8 cellular contexts compared by ENCODE assay signal in the genomic region with DNA sequence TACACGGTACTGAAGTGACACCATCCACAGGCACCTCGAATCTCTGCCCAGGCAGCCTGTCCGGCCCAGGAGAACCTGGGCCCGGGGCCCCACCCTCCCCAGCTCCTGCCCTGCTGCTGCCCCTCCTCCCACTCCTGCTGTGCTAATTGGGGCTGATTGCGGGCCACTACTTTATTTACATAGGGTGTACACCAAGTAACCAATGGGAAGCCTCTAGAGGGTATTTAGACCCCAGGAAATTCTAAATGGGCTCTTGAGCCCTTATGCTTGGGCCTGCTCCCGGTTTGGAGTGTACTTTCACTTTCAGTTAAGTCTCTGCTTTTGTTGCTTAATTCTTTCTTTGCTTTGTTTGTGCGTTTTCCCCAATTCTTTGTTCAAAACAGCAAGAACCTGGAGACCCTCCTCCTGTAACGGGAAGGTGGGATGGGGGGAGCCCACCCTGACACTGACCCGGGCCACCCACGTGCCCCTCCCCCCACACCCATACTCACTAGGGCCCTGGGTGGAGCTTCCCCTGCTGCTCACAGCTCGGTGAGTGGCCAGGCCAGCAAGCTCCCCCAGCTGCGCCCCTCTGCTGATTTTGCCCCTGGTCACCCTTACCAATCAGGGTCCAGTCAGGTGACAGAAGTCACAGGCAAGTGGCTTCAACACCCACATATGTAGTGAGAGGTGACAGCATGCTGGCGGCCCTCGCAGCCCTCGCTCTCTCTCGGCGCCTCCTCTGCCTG. TPM values are rescaled to one million over a fixed set of nuclear protein-coding genes. Genes with fewer than 3 reads are reported as not detected.
A peak's percentile ranks its signal among the peaks of the same experiment; 100 is the strongest.
DNase-seq lines count a peak whose midpoint lies in the region; ATAC-seq lines count a peak whose summit lies in the region.

No MANE protein-coding gene starts in this region.

- no peak for DNase-seq in activated CD8-positive, alpha-beta memory T cell treated with anti-CD3 and anti-CD28 coated beads, Interleukin-2, amount 10 ng/mL, durations not matched to agents 7 days and 5 days
- no peak for DNase-seq in activated CD8-positive, alpha-beta memory T cell treated with anti-CD3 and anti-CD28 coated beads for 24 hours
- DNase-seq in RPMI7951 (ENCODE audit: low read depth) (peak; percentile 55), fibroblast of peridontal ligament (ENCODE audit: extremely low read depth) (peak; percentile 51), islet precursor cell (no peak), head of caudate nucleus (no peak), HT-29 (ENCODE audit: low spot score) (no peak)
- DNase-seq in stimulated activated effector memory CD8-positive, alpha-beta T cell treated with anti-CD3 and anti-CD28 coated beads, Interleukin-12 subunit alpha, Interleukin-12 subunit beta, amount 100 ng/mL, for 72 hours (ENCODE audit: low spot score in 2 of 2), result no peak

- H3K4me1 Mint-ChIP-seq in activated CD8-positive, alpha-beta memory T cell treated with anti-CD3 and anti-CD28 coated beads, Interleukin-2, amount 10 ng/mL, durations not matched to agents 7 days and 5 days, result peaks cover 12% of the 10 kb centered on the region
- peaks cover 28% of the 10 kb centered on the region for H3K4me1 Mint-ChIP-seq in stimulated activated effector memory CD8-positive, alpha-beta T cell treated with anti-CD3 and anti-CD28 coated beads, Interleukin-12 subunit alpha, Interleukin-12 subunit beta, amount 100 ng/mL, for 72 hours

- H3K27ac Mint-ChIP-seq in activated CD8-positive, alpha-beta memory T cell treated with anti-CD3 and anti-CD28 coated beads, Interleukin-2, amount 10 ng/mL, durations not matched to agents 7 days and 5 days, result peak overlapping the region; percentile 78
- peak overlapping the region; percentile 87 for H3K27ac Mint-ChIP-seq in stimulated activated effector memory CD8-positive, alpha-beta T cell treated with anti-CD3 and anti-CD28 coated beads, Interleukin-12 subunit alpha, Interleukin-12 subunit beta, amount 100 ng/mL, for 72 hours

- no peaks in the 10 kb centered on the region for H3K9me3 Mint-ChIP-seq in activated CD8-positive, alpha-beta memory T cell treated with anti-CD3 and anti-CD28 coated beads, Interleukin-2, amount 10 ng/mL, durations not matched to agents 7 days and 5 days (ENCODE audit: low read depth)
- no peaks in the 10 kb centered on the region for H3K9me3 Mint-ChIP-seq in stimulated activated effector memory CD8-positive, alpha-beta T cell treated with anti-CD3 and anti-CD28 coated beads, Interleukin-12 subunit alpha, Interleukin-12 subunit beta, amount 100 ng/mL, for 72 hours

- peak overlapping the region; percentile 69 for H3K4me3 Mint-ChIP-seq in activated CD8-positive, alpha-beta memory T cell treated with anti-CD3 and anti-CD28 coated beads, Interleukin-2, amount 10 ng/mL, durations not matched to agents 7 days and 5 days
- peak overlapping the region; percentile 50 for H3K4me3 Mint-ChIP-seq in stimulated activated effector memory CD8-positive, alpha-beta T cell treated with anti-CD3 and anti-CD28 coated beads, Interleukin-12 subunit alpha, Interleukin-12 subunit beta, amount 100 ng/mL, for 72 hours

- ATAC-seq in activated CD8-positive, alpha-beta memory T cell treated with anti-CD3 and anti-CD28 coated beads, Interleukin-2, amount 10 ng/mL, durations not matched to agents 7 days and 5 days, result peak; percentile 28
- ATAC-seq in stimulated activated effector memory CD8-positive, alpha-beta T cell treated with anti-CD3 and anti-CD28 coated beads, Interleukin-12 subunit alpha, Interleukin-12 subunit beta, amount 100 ng/mL, for 72 hours, result no peak

- CTCF ChIA-PET in activated CD8-positive, alpha-beta memory T cell treated with anti-CD3 and anti-CD28 coated beads, Interleukin-2, amount 10 ng/mL, durations not matched to agents 7 days and 5 days (lab: Charles Lee), result no interaction called here

- H3K27me3 Mint-ChIP-seq in activated CD8-positive, alpha-beta memory T cell treated with anti-CD3 and anti-CD28 coated beads, Interleukin-2, amount 10 ng/mL, durations not matched to agents 7 days and 5 days, result no peaks in the 10 kb centered on the region

- peaks cover 6% of the 10 kb centered on the region for H3K36me3 Mint-ChIP-seq in activated CD8-positive, alpha-beta memory T cell treated with anti-CD3 and anti-CD28 coated beads, Interleukin-2, amount 10 ng/mL, durations not matched to agents 7 days and 5 days
- H3K36me3 Mint-ChIP-seq in stimulated activated effector memory CD8-positive, alpha-beta T cell treated with anti-CD3 and anti-CD28 coated beads, Interleukin-12 subunit alpha, Interleukin-12 subunit beta, amount 100 ng/mL, for 72 hours, result no peaks in the 10 kb centered on the region

- intact Hi-C loops in head of caudate nucleus (cut with DNase I), result no loop called here

RNA-seq across cellular contexts. Expression of a gene that starts 9.4 kb away (rescaled TPM):
- under 1 TPM in 1 of 2 experiments, not detected in 1; 0.23 TPM for total RNA-seq in activated CD8-positive, alpha-beta memory T cell treated with anti-CD3 and anti-CD28 coated beads, Interleukin-2, amount 10 ng/mL, durations not matched to agents 7 days and 5 days
- not detected in 2 replicates for total RNA-seq in RPMI7951 (2014; rRNA removed; shearing (Covaris generic))
- total RNA-seq in HT-29 (2014; rRNA removed; shearing (Covaris generic)), result not detected in 2 replicates

RNA-seq across cellular contexts. Expression of a gene that starts 10.0 kb away (rescaled TPM):
- 10 to 100 TPM; 11.1 to 12.0 TPM for total RNA-seq in activated CD8-positive, alpha-beta memory T cell treated with anti-CD3 and anti-CD28 coated beads, Interleukin-2, amount 10 ng/mL, durations not matched to agents 7 days and 5 days
- total RNA-seq in RPMI7951 (2014; rRNA removed; shearing (Covaris generic)), result 18.2 and 26.7 TPM in 2 replicates
- total RNA-seq in HT-29 (2014; rRNA removed; shearing (Covaris generic)), result 3.9 and 6.4 TPM in 2 replicates

Comparison
In these comparisons a context has a peak if more than half of its experiments do, and no peak if none do; other contexts are left out.
1. DNase-seq: peak in RPMI7951 (single experiment) and fibroblast of peridontal ligament (single experiment); none in activated CD8-positive, alpha-beta memory T cell treated with anti-CD3 and anti-CD28 coated beads, Interleukin-2, amount 10 ng/mL, durations not matched to agents 7 days and 5 days (single experiment), activated CD8-positive, alpha-beta memory T cell treated with anti-CD3 and anti-CD28 coated beads for 24 hours (single experiment), stimulated activated effector memory CD8-positive, alpha-beta T cell treated with anti-CD3 and anti-CD28 coated beads, Interleukin-12 subunit alpha, Interleukin-12 subunit beta, amount 100 ng/mL, for 72 hours (0 of 2), islet precursor cell (single experiment), head of caudate nucleus (0 of 42) and HT-29 (single experiment).